Comparison of ENCODE assay signal across 1 cellular context in genomic region chr3:153160451-153161137, GRCh38.
A peak's percentile ranks its signal among the peaks of the same experiment; 100 is the strongest.
TF ChIP-seq lines count a peak whose summit lies in the region.

No MANE protein-coding gene starts in this region.

TF ChIP-seq in IMR-90, 13 proteins besides CTCF, POLR2A, EP300 and RAD21 (continued from another document):
- TF ChIP-seq USF2 (IDR thresholded peaks at IDR 0.05; ENCODE audit: low read depth, low read length), result no peak
- TF ChIP-seq NFE2L2 (IDR thresholded peaks at IDR 0.05; ENCODE audit: low read depth, low read length), result peak; percentile 3; the same call in 1 of the 2 replicates
- TF ChIP-seq ELK1 (IDR thresholded peaks at IDR 0.05; ENCODE audit: borderline replicate concordance, low read depth, low read length), result no peak
- no peak for TF ChIP-seq CEBPB (IDR thresholded peaks at IDR 0.05; ENCODE audit: low read depth, low read length)
- no peak for TF ChIP-seq CHD1 (IDR thresholded peaks at IDR 0.05; ENCODE audit: low read depth, low read length)
- no peak for TF ChIP-seq RCOR1 (IDR thresholded peaks at IDR 0.05; ENCODE audit: insufficient replicate concordance, low read length)
- TF ChIP-seq FOS (IDR thresholded peaks at IDR 0.05; ENCODE audit: low read depth, low read length), result peak; percentile 76
- 0 out of 2 replicates have a peak, but pooled peaks have one; percentile 7 for TF ChIP-seq SMC3 (IDR thresholded peaks at IDR 0.05; ENCODE audit: low read depth, low read length)
